ENCODE assay signal across 22 cellular contexts in the genomic region with DNA sequence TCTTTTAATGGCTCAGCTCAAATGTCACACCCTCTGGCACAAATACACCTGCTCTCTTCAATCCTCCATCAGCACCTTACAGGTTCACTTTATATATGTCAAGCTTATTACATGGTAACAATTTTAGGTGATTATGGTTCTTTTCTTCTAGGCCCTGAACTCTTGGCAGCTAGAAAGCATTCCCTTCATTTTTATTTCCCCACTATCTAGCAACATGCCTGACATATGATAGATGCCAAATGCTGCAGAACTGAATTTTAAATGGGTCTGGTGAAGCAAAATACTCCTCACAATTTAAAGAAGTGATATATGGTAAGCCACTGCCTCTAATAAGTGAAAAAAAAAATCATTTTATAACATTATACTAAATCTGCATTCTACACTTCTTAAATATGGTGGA.
A peak's percentile ranks its signal among the peaks of the same experiment; 100 is the strongest.
DNase-seq lines count a peak whose midpoint lies in the region; TF ChIP-seq lines count a peak whose summit lies in the region.
"Had no signal": no experiment of that assay in that cellular context is flagged by ENCODE, and none has a peak within 500 bp of the region (broad histone marks: within the 10 kb centered on the region; RNA-seq: fewer than 3 reads in every experiment).

No MANE protein-coding gene starts in this region.

- no peak for TF ChIP-seq CTCF in fibroblast of pulmonary artery (IDR thresholded peaks at IDR 0.05; ENCODE audit: low read length, missing control alignments)

- DNase-seq in COR-L47 (lab: John Stamatoyannopoulos, UW), result peak; percentile 25
- DNase-seq in NCI-H1105 treated with DMSO at 0.1 percent for 48 hours (lab: John Stamatoyannopoulos, UW), result peak; percentile 74
- DNase-seq in NCI-H748 treated with DMSO at 0.1 percent for 48 hours (lab: John Stamatoyannopoulos, UW), result peak; percentile 92
- DNase-seq in fibroblast of pulmonary artery (ENCODE audit: low read depth), result peak; percentile 63
- DNase-seq in GF-D8 (lab: John Stamatoyannopoulos, UW), result no peak
- DNase-seq in AML-193 (lab: John Stamatoyannopoulos, UW), result no peak
- DNase-seq in AG20443 (ENCODE audit: low spot score), result no peak
- DNase-seq: activated CD4-positive, CD25-positive, alpha-beta regulatory T cell; activated CD8-positive, alpha-beta T cell treated with anti-CD3 and anti-CD28 coated beads, Interleukin-2, amount 10 ng/mL, durations not matched to agents 7 days and 5 days; activated naive CD4-positive, alpha-beta T cell treated with Interleukin-2 at 50 U/mL for 16 hours; activated T-cell treated with anti-CD3 and anti-CD28 coated beads, Interleukin-2, amount 50 U/mL, for 4 hours; CD4-positive, alpha-beta T cell; cerebellar nuclear complex; DMS53; effector memory CD4-positive, alpha-beta T cell; esophagus squamous epithelium; H7; head of caudate nucleus; NCI-H510A treated with DMSO at 0.1 percent for 48 hours; psoas muscle; stimulated activated naive CD4-positive, alpha-beta T cell treated with Interleukin-2 at 50 U/mL for 16 hours had no signal

- H3K4me3 ChIP-seq in fibroblast of pulmonary artery (replicated peaks; ENCODE audit: low read depth, low read length), result no peak overlapping the region
- H3K4me3 ChIP-seq: esophagus squamous epithelium, psoas muscle, skin epidermis had no signal

Comparison
In these comparisons a context has a peak if more than half of its experiments do, and no peak if none do; other contexts are left out.
1. DNase-seq: peak in COR-L47 (single experiment), NCI-H1105 treated with DMSO at 0.1 percent for 48 hours (single experiment), NCI-H748 treated with DMSO at 0.1 percent for 48 hours (single experiment) and fibroblast of pulmonary artery (single experiment); none in GF-D8 (single experiment), AML-193 (0 of 2) and AG20443 (single experiment).